ENCODE assay signal across 8 cellular contexts in the genomic region with DNA sequence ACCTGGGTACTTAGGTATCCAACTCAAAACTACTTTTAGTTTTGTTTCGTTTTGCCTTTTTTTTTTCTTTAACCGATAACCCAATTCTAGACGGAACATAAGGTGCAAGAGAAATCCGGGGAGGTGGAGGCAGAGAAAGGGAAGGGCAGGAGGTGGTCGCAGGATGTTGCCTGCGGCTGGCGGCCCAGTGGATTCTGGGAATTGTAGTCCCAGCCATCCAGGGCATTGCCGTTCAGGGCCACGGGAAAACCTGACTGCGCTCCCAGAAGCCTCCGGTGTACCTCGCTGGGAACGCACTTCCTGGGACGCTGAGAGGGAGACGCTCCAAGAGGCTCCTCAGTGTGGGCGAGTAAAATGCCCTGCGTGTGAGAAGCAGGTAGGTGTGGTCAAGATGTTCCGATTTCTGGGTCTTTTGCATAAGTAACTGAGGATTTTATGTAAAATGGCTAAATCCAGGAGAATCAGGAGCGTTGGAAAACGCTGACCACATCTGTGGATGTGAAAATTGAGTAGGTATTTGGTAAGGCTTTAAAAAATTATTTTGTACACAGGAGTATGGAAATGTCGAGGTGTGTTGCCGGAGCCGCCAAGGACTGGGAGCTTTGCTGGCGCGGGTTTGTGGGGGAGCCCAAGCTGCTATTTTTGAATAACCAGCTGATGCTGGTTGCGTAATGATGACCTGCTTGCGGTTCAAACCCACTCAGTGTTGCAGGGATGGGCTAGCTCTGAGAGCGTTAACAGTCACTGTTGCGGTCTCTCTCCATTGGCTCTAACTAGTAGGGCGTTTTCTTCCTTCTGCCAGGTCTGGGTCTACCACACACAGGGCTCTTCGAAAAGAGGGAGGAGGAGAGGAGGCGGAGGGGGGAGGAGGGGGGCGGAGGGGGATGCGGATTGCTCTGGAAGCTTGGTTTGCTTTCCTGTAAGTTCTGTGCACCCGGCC. TPM values are rescaled to one million over a fixed set of nuclear protein-coding genes. Genes with fewer than 3 reads are reported as not detected.
DNase-seq lines count a peak whose midpoint lies in the region; ATAC-seq and TF ChIP-seq lines count a peak whose summit lies in the region.

Gene CLDN12, plus strand, starts transcription at position 288 of the 940 bp plus-strand sequence. CDS start 9,216 bp downstream, outside the sequence.

- DNase-seq in GM13977 (ENCODE audit: low spot score): peak; percentile 80
- DNase-seq in NCI-H1436 treated with DMSO at 0.1 percent for 48 hours (lab: John Stamatoyannopoulos, UW): peak; percentile 62
- peak; percentile 34 to 90 (median 60) for DNase-seq in T-helper 1 cell
- peak in 55 of 56 donors; percentile 12 to 85 (median 68) for DNase-seq in amygdala (lab: John Stamatoyannopoulos, UW)
- DNase-seq in left ventricle myocardium superior: peak; percentile 89
- DNase-seq in progenitor cell of endocrine pancreas (ENCODE audit: low spot score, unreplicated experiment): peak; percentile 71
- DNase-seq in ureter (ENCODE audit: low spot score): peak; percentile 85

- peaks cover 3% of the 10 kb centered on the region for H3K9me3 Mint-ChIP-seq in progenitor cell of endocrine pancreas (ENCODE audit: low read depth)

- H3K36me3 Mint-ChIP-seq in progenitor cell of endocrine pancreas (ENCODE audit: insufficient read depth): peaks cover 6% of the 10 kb centered on the region

- in situ Hi-C loops in GM13977 (cut with MboI; ENCODE audit: low pct_unique_long_range_greater_than_20kb, low sequenced_read_pairs, unreplicated experiment): no loop called here

- peak within 1 kb of the TSS; percentile 98 for H3K4me3 Mint-ChIP-seq in progenitor cell of endocrine pancreas (ENCODE audit: low read depth)

- ATAC-seq in HG02852 (IDR thresholded peaks at IDR 0.05; ENCODE audit: unreplicated experiment): peak; percentile 96
- ATAC-seq in left ventricle myocardium superior: peak; percentile 95

- peaks cover 28% of the 10 kb centered on the region for H3K27me3 Mint-ChIP-seq in progenitor cell of endocrine pancreas

- H3K27ac Mint-ChIP-seq in progenitor cell of endocrine pancreas: peak within 1 kb of the TSS; percentile 98

- intact Hi-C loops in left ventricle myocardium superior (cut with micrococcal nuclease): loop anchor here (5.0 kb wide), 1 partner anchor 56 kb away; the partner anchor contains the start of gene GTPBP10

- TF ChIP-seq CTCF in GM13977 (IDR thresholded peaks at IDR 0.05; ENCODE audit: extremely low read depth, insufficient read depth, missing control alignments): no peak
- no peak for TF ChIP-seq CTCF in progenitor cell of endocrine pancreas (IDR thresholded peaks at IDR 0.05; ENCODE audit: unreplicated experiment)

- peaks cover 15% of the 10 kb centered on the region for H3K4me1 Mint-ChIP-seq in progenitor cell of endocrine pancreas (ENCODE audit: low read depth)

RNA-seq across cellular contexts. Expression of gene CLDN12, which starts in this region (rescaled TPM):
- total RNA-seq in left ventricle myocardium superior (34.0 TPM), progenitor cell of endocrine pancreas (48.9 and 56.6 TPM in 2 replicates), ureter (28.5 TPM)

Comparison
In these comparisons a context has a peak if more than half of its experiments do, and no peak if none do; other contexts are left out.
1. Peak in every context shown above with its lines: DNase-seq and ATAC-seq.